Comparison of ENCODE assay signal across 1 cellular context in genomic region chr4:138051157-138051556, GRCh38.
TF ChIP-seq lines count a peak whose summit lies in the region.

No MANE protein-coding gene starts in this region.

TF ChIP-seq in endothelial cell of umbilical vein, 7 proteins besides CTCF, POLR2A, EP300 and RAD21:
- no peak for TF ChIP-seq FOS (IDR thresholded peaks at IDR 0.05; ENCODE audit: borderline replicate concordance, insufficient read depth, low read length)
- no peak for TF ChIP-seq GATA2 (IDR thresholded peaks at IDR 0.05; ENCODE audit: insufficient read depth, insufficient read length, low read depth, low read length)
- TF ChIP-seq MAX (IDR thresholded peaks at IDR 0.05; ENCODE audit: insufficient read depth, insufficient read length), result no peak
- TF ChIP-seq JUN (IDR thresholded peaks at IDR 0.05; ENCODE audit: borderline replicate concordance, insufficient read depth, insufficient read length, low read depth), result no peak
- no peak for TF ChIP-seq EZH2 (IDR thresholded peaks at IDR 0.05; ENCODE audit: borderline replicate concordance, low read depth, low read length, severe bottlenecking)
- no peak for TF ChIP-seq MYC (IDR thresholded peaks at IDR 0.05; ENCODE audit: low read depth, low read length)
- TF ChIP-seq POLR2AphosphoS5 (IDR thresholded peaks at IDR 0.05; ENCODE audit: insufficient read depth, low read depth, low read length), result no peak
